25 cellular contexts compared by ENCODE assay signal in genomic region chr20:62212309-62212708, GRCh38. TPM values are rescaled to one million over a fixed set of nuclear protein-coding genes. Genes with fewer than 3 reads are reported as not detected.
"Had no signal": no experiment of that assay in that cellular context is flagged by ENCODE, and none has a peak within 500 bp of the region (broad histone marks: within the 10 kb centered on the region; RNA-seq: fewer than 3 reads in every experiment).

No MANE protein-coding gene starts in this region.

- H3K4me3 Mint-ChIP-seq: activated CD8-positive, alpha-beta T cell treated with anti-CD3 and anti-CD28 coated beads for 36 hours; activated naive CD8-positive, alpha-beta T cell treated with anti-CD3 and anti-CD28 coated beads for 36 hours; activated T-helper 17 cell treated with anti-CD3 and anti-CD28 coated beads, Interleukin-2, amount 50 U/mL, for 72 hours; memory B cell; stimulated activated effector memory CD8-positive, alpha-beta T cell treated with anti-CD3 and anti-CD28 coated beads, Interleukin-12 subunit alpha, Interleukin-12 subunit beta, amount 100 ng/mL, for 72 hours had no signal

- H3K9me3 ChIP-seq: left lung, neutrophil, sigmoid colon, stomach had no signal

- H3K4me1 ChIP-seq: left lung, parathyroid adenoma, sigmoid colon, stomach had no signal

- H3K9me3 Mint-ChIP-seq: activated CD8-positive, alpha-beta T cell treated with anti-CD3 and anti-CD28 coated beads for 36 hours; activated naive CD8-positive, alpha-beta T cell treated with anti-CD3 and anti-CD28 coated beads for 36 hours; activated T-helper 17 cell treated with anti-CD3 and anti-CD28 coated beads, Interleukin-2, amount 50 U/mL, for 72 hours; memory B cell; stimulated activated effector memory CD8-positive, alpha-beta T cell treated with anti-CD3 and anti-CD28 coated beads, Interleukin-12 subunit alpha, Interleukin-12 subunit beta, amount 100 ng/mL, for 72 hours had no signal

- H3K4me1 Mint-ChIP-seq: activated naive CD8-positive, alpha-beta T cell treated with anti-CD3 and anti-CD28 coated beads for 36 hours; activated T-helper 17 cell treated with anti-CD3 and anti-CD28 coated beads, Interleukin-2, amount 50 U/mL, for 72 hours; memory B cell; stimulated activated effector memory CD8-positive, alpha-beta T cell treated with anti-CD3 and anti-CD28 coated beads, Interleukin-12 subunit alpha, Interleukin-12 subunit beta, amount 100 ng/mL, for 72 hours had no signal

- H3K36me3 Mint-ChIP-seq: activated naive CD8-positive, alpha-beta T cell treated with anti-CD3 and anti-CD28 coated beads for 36 hours; memory B cell; stimulated activated effector memory CD8-positive, alpha-beta T cell treated with anti-CD3 and anti-CD28 coated beads, Interleukin-12 subunit alpha, Interleukin-12 subunit beta, amount 100 ng/mL, for 72 hours had no signal

- ATAC-seq: activated CD8-positive, alpha-beta T cell treated with anti-CD3 and anti-CD28 coated beads for 36 hours; activated T-helper 17 cell treated with anti-CD3 and anti-CD28 coated beads, Interleukin-2, amount 50 U/mL, for 72 hours; left lung; stimulated activated effector memory CD8-positive, alpha-beta T cell treated with anti-CD3 and anti-CD28 coated beads, Interleukin-12 subunit alpha, Interleukin-12 subunit beta, amount 100 ng/mL, for 72 hours had no signal

- H3K36me3 ChIP-seq: left lung, sigmoid colon, stomach had no signal

- DNase-seq: activated CD4-positive, alpha-beta T cell treated with anti-CD3 and anti-CD28 coated beads for 48 hours; activated CD4-positive, CD25-positive, alpha-beta regulatory T cell; activated CD8-positive, alpha-beta T cell treated with anti-CD3 and anti-CD28 coated beads for 36 hours; activated naive CD4-positive, alpha-beta T cell; activated naive CD8-positive, alpha-beta T cell treated with anti-CD3 and anti-CD28 coated beads for 36 hours; activated T-cell treated with anti-CD3 and anti-CD28 coated beads, Interleukin-2, amount 50 U/mL, for 1 hour; amniotic stem cell; dorsolateral prefrontal cortex; erythroblast; foreskin melanocyte; head of caudate nucleus; sigmoid colon; stimulated activated CD4-positive, alpha-beta T cell treated with anti-CD3 and anti-CD28 coated beads, Interleukin-4, amount 100 ng/mL, for 24 hours; stomach; T-helper 9 cell; trophoblast cell had no signal

- H3K27ac ChIP-seq: dorsolateral prefrontal cortex, left lung, neutrophil, parathyroid adenoma, sigmoid colon, stomach had no signal

- H3K27ac Mint-ChIP-seq: activated CD8-positive, alpha-beta T cell treated with anti-CD3 and anti-CD28 coated beads for 36 hours; activated naive CD8-positive, alpha-beta T cell treated with anti-CD3 and anti-CD28 coated beads for 36 hours; activated T-helper 17 cell treated with anti-CD3 and anti-CD28 coated beads, Interleukin-2, amount 50 U/mL, for 72 hours; memory B cell; stimulated activated effector memory CD8-positive, alpha-beta T cell treated with anti-CD3 and anti-CD28 coated beads, Interleukin-12 subunit alpha, Interleukin-12 subunit beta, amount 100 ng/mL, for 72 hours had no signal

- H3K4me3 ChIP-seq: dorsolateral prefrontal cortex, left lung, sigmoid colon, stomach had no signal

RNA-seq across cellular contexts. Expression of gene HRH3, which starts 7.8 kb away (rescaled TPM):
- total RNA-seq: activated CD8-positive, alpha-beta T cell treated with anti-CD3 and anti-CD28 coated beads for 36 hours; activated naive CD8-positive, alpha-beta T cell treated with anti-CD3 and anti-CD28 coated beads for 36 hours; activated T-helper 17 cell treated with anti-CD3 and anti-CD28 coated beads, Interleukin-2, amount 50 U/mL, for 72 hours; cardiac septum; kidney epithelial cell; left lung; mononuclear cell; sigmoid colon; stomach had no signal
- polyA plus RNA-seq: sigmoid colon, stomach had no signal
